Comparison of ENCODE assay signal across 11 cellular contexts in the genomic region with DNA sequence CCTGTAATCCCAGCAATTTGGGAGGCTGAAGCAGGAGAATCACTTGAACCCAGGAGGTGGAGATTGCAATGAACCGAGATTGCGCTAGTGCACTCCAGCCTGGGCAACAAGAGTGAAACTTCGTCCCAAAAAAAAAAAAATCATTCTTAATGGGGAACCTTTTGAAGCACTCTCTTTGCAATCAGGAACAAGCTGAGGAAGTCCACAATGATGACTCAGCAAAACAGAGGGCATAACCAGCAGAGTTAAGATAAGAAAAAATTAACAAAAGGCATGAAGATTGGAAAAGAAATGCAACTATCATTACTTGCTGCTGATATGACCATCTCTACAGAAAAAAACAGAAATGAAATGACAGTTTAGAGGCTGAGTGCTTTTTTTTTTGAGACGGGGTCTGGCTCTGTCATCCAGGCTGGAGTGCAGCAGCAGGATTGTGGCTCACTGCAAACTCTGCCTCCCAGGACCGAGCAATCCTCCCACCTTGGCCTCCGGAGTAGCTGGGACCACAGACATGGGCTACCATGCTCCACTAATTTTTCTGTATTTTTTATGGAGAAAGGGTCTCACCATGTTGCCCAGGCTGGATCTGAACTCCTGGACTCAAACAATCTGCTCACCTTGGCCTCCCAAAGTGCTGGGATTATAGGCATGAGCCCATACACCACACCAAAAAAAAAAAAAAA.
DNase-seq lines count a peak whose midpoint lies in the region; ATAC-seq, FAIRE-seq and TF ChIP-seq lines count a peak whose summit lies in the region.
"Had no signal": no experiment of that assay in that cellular context is flagged by ENCODE, and none has a peak within 500 bp of the region (broad histone marks: within the 10 kb centered on the region; RNA-seq: fewer than 3 reads in every experiment).

No MANE protein-coding gene starts in this region.

- no peak for DNase-seq in CD4-positive, alpha-beta memory T cell
- DNase-seq in NB4 (ENCODE audit: low read depth) (peak; percentile 82), astrocyte (ENCODE audit: low read depth) (peak; percentile 56), mesenchymal stem cell (peak; percentile 58), small intestine (no peak), T1000 (lab: John Stamatoyannopoulos, UW) (no peak)
- DNase-seq: hippocampal formation, retina had no signal

- peak overlapping the region in 1 of 2 experiments; percentile 40 for H3K18ac ChIP-seq in mesenchymal stem cell (ENCODE audit: low read depth in 1 of 2, low read length in 2 of 2)

- peaks cover 22 to 53% (median 33%) of the 10 kb centered on the region in 4 donors for H3K4me1 Mint-ChIP-seq in CD4-positive, alpha-beta memory T cell
- H3K4me1 Mint-ChIP-seq in astrocyte (ENCODE audit: low read depth, unreplicated experiment), result peaks cover 6% of the 10 kb centered on the region

- ATAC-seq in GM18858 (IDR thresholded peaks at IDR 0.05; ENCODE audit: unreplicated experiment) (no peak), GM18505 (IDR thresholded peaks at IDR 0.05; ENCODE audit: unreplicated experiment) (no peak)
- ATAC-seq: activated naive CD4-positive, alpha-beta T cell treated with anti-CD3 and anti-CD28 coated beads, Interleukin-2, amount 50 U/mL, for 72 hours had no signal

- no peaks in the 10 kb centered on the region for H3K9me3 ChIP-seq in CD4-positive, alpha-beta memory T cell (ENCODE audit: control insufficient read depth in 1 of 2, low read length in 2 of 2)
- H3K9me3 ChIP-seq in astrocyte (ENCODE audit: insufficient read depth, low read depth, low read length) (no peaks in the 10 kb centered on the region), mesenchymal stem cell (ENCODE audit: control insufficient read depth, low read length) (no peaks in the 10 kb centered on the region), small intestine (ENCODE audit: control insufficient read depth, low read depth) (no peaks in the 10 kb centered on the region)

- no peak overlapping the region for H2BK120ac ChIP-seq in mesenchymal stem cell (ENCODE audit: low read depth, low read length)

- peaks cover 33% of the 10 kb centered on the region for H3K4me1 ChIP-seq in CD4-positive, alpha-beta memory T cell (ENCODE audit: insufficient read depth, low read length)
- H3K4me1 ChIP-seq in astrocyte (ENCODE audit: insufficient read depth, low read length) (peaks cover 6% of the 10 kb centered on the region), mesenchymal stem cell (ENCODE audit: control insufficient read depth, insufficient read depth, low read depth, low read length) (peaks cover 4% of the 10 kb centered on the region), small intestine (ENCODE audit: control insufficient read depth in 2 of 2, insufficient read depth in 1 of 2, low read depth in 1 of 2, low read length in 1 of 2) (no peaks in the 10 kb centered on the region)

- H3K79me1 ChIP-seq in mesenchymal stem cell (replicated peaks; ENCODE audit: low read length, poor library complexity, severe bottlenecking), result no peaks in the 10 kb centered on the region

- peak overlapping the region in 1 of 2 experiments; percentile 61 for H3K4ac ChIP-seq in mesenchymal stem cell (ENCODE audit: low read depth in 1 of 2, low read length in 2 of 2)

- no peak overlapping the region for H3K4me3 ChIP-seq in CD4-positive, alpha-beta memory T cell (ENCODE audit: low read length in 2 of 2)
- H3K4me3 ChIP-seq in NB4 (ENCODE audit: low read depth, low read length) (no peak overlapping the region), astrocyte (ENCODE audit: insufficient read depth, low read depth, low read length) (no peak overlapping the region), mesenchymal stem cell (ENCODE audit: insufficient read depth in 1 of 2, low read depth in 1 of 2, low read length in 2 of 2) (no peak overlapping the region), small intestine (ENCODE audit: low read depth in 1 of 2, low read length in 2 of 2) (no peak overlapping the region)

- no peak overlapping the region for H3K27ac ChIP-seq in CD4-positive, alpha-beta memory T cell (ENCODE audit: low read depth, low read length)
- H3K27ac ChIP-seq in astrocyte (ENCODE audit: low read depth, low read length) (no peak overlapping the region), mesenchymal stem cell (ENCODE audit: low read length, poor library complexity, severe bottlenecking) (no peak overlapping the region), small intestine (ENCODE audit: low read depth in 1 of 2, low read length in 1 of 2) (peak overlapping the region in 1 of 2 donors; percentile 45)

- TF ChIP-seq POLR2A in NB4 (IDR thresholded peaks at IDR 0.05; ENCODE audit: extremely low read depth, insufficient read length) (no peak), GM18505 (IDR thresholded peaks at IDR 0.05; ENCODE audit: borderline replicate concordance, extremely low read depth, insufficient read depth, insufficient read length) (no peak)

- H4K20me1 ChIP-seq in astrocyte (ENCODE audit: insufficient read depth, low read length), result no peaks in the 10 kb centered on the region

- H3K36me3 Mint-ChIP-seq in CD4-positive, alpha-beta memory T cell, result peaks cover 30 to 61% of the 10 kb centered on the region in 2 donors
- peaks cover 2% of the 10 kb centered on the region for H3K36me3 Mint-ChIP-seq in astrocyte (ENCODE audit: low read depth, unreplicated experiment)

- H2AK5ac ChIP-seq in mesenchymal stem cell (ENCODE audit: low read length, severe bottlenecking), result no peak overlapping the region

- H3K9ac ChIP-seq in astrocyte (ENCODE audit: low read length) (no peak overlapping the region), mesenchymal stem cell (ENCODE audit: low read length) (no peak overlapping the region)

- no peaks in the 10 kb centered on the region for H3K9me3 Mint-ChIP-seq in CD4-positive, alpha-beta memory T cell
- no peaks in the 10 kb centered on the region for H3K9me3 Mint-ChIP-seq in astrocyte (ENCODE audit: unreplicated experiment)
- H3K9me3 Mint-ChIP-seq: activated naive CD4-positive, alpha-beta T cell treated with anti-CD3 and anti-CD28 coated beads, Interleukin-2, amount 50 U/mL, for 72 hours had no signal

- no peak for TF ChIP-seq CTCF in NB4 (IDR thresholded peaks at IDR 0.05; ENCODE audit: low read depth, low read length)
- no peak for TF ChIP-seq CTCF in astrocyte (IDR thresholded peaks at IDR 0.05; ENCODE audit: insufficient read depth, low read depth, low read length)

- H3K23ac ChIP-seq in mesenchymal stem cell (ENCODE audit: low read length in 2 of 2), result no peak overlapping the region

- no peaks in the 10 kb centered on the region for H3K79me2 ChIP-seq in astrocyte (ENCODE audit: insufficient read depth, low read length)

- 72% methylated on average over 6 of the region's 6 CpGs for WGBS in mesenchymal stem cell
- 54 to 68% (median 61%) methylated on average over 6 of the region's 6 CpGs for WGBS in small intestine, 3 donors

- H4K91ac ChIP-seq in mesenchymal stem cell (ENCODE audit: low read length), result no peak overlapping the region

- no peak overlapping the region for H4K8ac ChIP-seq in mesenchymal stem cell (ENCODE audit: low read length)

- no peak overlapping the region for H2BK5ac ChIP-seq in mesenchymal stem cell (ENCODE audit: low read depth, low read length, poor library complexity, severe bottlenecking)

- intact Hi-C loops in CD4-positive, alpha-beta memory T cell (cut with micrococcal nuclease), result loop anchor here (5.0 kb wide), 1 partner anchor 33 kb away; no protein-coding TSS in a partner anchor

- H3K4me2 ChIP-seq in astrocyte (ENCODE audit: low read length) (no peak overlapping the region), mesenchymal stem cell (ENCODE audit: low read length, poor library complexity, severe bottlenecking) (no peak overlapping the region)

- peak overlapping the region in 7 of 8 donors; percentile 4 to 80 (median 36) for H3K4me3 Mint-ChIP-seq in CD4-positive, alpha-beta memory T cell
- H3K4me3 Mint-ChIP-seq in astrocyte (ENCODE audit: unreplicated experiment), result no peak overlapping the region

- no peaks in the 10 kb centered on the region for H3K27me3 Mint-ChIP-seq in CD4-positive, alpha-beta memory T cell
- no peaks in the 10 kb centered on the region for H3K27me3 Mint-ChIP-seq in astrocyte (ENCODE audit: low read depth, unreplicated experiment)

- POLR2A ChIA-PET in CD4-positive, alpha-beta memory T cell (lab: Charles Lee; ENCODE audit: partially characterized antibody), result interaction anchor here (0.6 to 6.2 kb wide), 10 partner anchors 8 to 92 kb away, joined by 3 to 46 read pairs (median 4); no protein-coding TSS in a partner anchor

- H3K14ac ChIP-seq in mesenchymal stem cell (ENCODE audit: low read length in 2 of 2), result no peak overlapping the region

- CTCF ChIA-PET in CD4-positive, alpha-beta memory T cell (lab: Charles Lee; ENCODE audit: partially characterized antibody), result interaction anchor here (0.7 to 1.5 kb wide), 3 partner anchors 11 to 104 kb away, joined by 3 to 5 read pairs (median 4); no protein-coding TSS in a partner anchor

- H2BK15ac ChIP-seq in mesenchymal stem cell (ENCODE audit: low read depth, poor library complexity, severe bottlenecking), result no peak overlapping the region

- no peaks in the 10 kb centered on the region for H3K27me3 ChIP-seq in CD4-positive, alpha-beta memory T cell (ENCODE audit: insufficient read depth, low read length)
- H3K27me3 ChIP-seq in astrocyte (ENCODE audit: insufficient read depth, low read length) (no peaks in the 10 kb centered on the region), mesenchymal stem cell (ENCODE audit: control insufficient read depth in 1 of 2, insufficient read depth in 1 of 2, low read length in 2 of 2) (no peaks in the 10 kb centered on the region), small intestine (ENCODE audit: control insufficient read depth in 2 of 2, insufficient read depth in 2 of 2, low read length in 2 of 2) (no peaks in the 10 kb centered on the region)

- no peak overlapping the region for H2AFZ ChIP-seq in astrocyte (ENCODE audit: low read depth, low read length)
- no peak overlapping the region for H2AFZ ChIP-seq in mesenchymal stem cell (ENCODE audit: low read depth, low read length)

- H2BK12ac ChIP-seq in mesenchymal stem cell (ENCODE audit: low read length in 2 of 2), result peak overlapping the region; percentile 28 to 63

- FAIRE-seq in astrocyte (lab: Jason Lieb, UNC) (no peak), small intestine (lab: Jason Lieb, UNC) (no peak)

- H3K36me3 ChIP-seq in CD4-positive, alpha-beta memory T cell (ENCODE audit: insufficient read depth, low read length), result peaks cover 27% of the 10 kb centered on the region
- H3K36me3 ChIP-seq in astrocyte (ENCODE audit: insufficient read depth, low read length) (no peaks in the 10 kb centered on the region), mesenchymal stem cell (ENCODE audit: control insufficient read depth in 1 of 2, insufficient read depth in 2 of 2, low read depth in 1 of 2, low read length in 2 of 2) (peaks cover 5 to 39% of the 10 kb centered on the region in 2 experiments), small intestine (ENCODE audit: control insufficient read depth in 2 of 2, insufficient read depth in 2 of 2, low read length in 2 of 2) (no peaks in the 10 kb centered on the region)

- H3K27ac Mint-ChIP-seq in CD4-positive, alpha-beta memory T cell, result peak overlapping the region; percentile 34 to 87 (median 83)
- peak overlapping the region; percentile 48 for H3K27ac Mint-ChIP-seq in astrocyte (ENCODE audit: unreplicated experiment)

Comparison
In these comparisons a context has a peak if more than half of its experiments do, and no peak if none do; other contexts are left out.
1. DNase-seq: peak in NB4 (single experiment), astrocyte (single experiment) and mesenchymal stem cell (single experiment); none in CD4-positive, alpha-beta memory T cell (0 of 5), small intestine (single experiment) and T1000 (single experiment).